ENCODE assay signal across 16 cellular contexts in the genomic region with DNA sequence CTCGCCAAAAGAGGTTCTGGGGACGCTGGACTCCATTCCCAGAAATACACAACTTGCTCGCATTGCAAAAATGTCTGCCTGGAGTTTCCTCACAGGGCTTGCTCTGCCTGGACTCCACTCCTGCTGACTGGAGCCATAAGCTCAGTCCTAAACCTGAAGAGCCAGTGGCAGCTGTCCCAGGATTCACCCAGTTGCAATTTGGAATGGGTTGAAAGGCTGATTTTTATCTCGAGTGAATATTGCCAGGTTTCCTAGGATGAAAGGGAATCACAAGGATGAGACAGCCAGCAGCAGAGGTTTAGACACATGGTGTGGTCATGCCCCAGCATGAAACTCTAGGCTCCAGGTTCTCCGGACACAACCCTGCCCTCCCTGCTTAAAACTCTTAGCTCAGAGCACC.
"Had no signal": no experiment of that assay in that cellular context is flagged by ENCODE, and none has a peak within 500 bp of the region (broad histone marks: within the 10 kb centered on the region; RNA-seq: fewer than 3 reads in every experiment).

No MANE protein-coding gene starts in this region.

- DNase-seq: activated CD4-positive, alpha-beta T cell treated with anti-CD3 and anti-CD28 coated beads, Interleukin-2, amount 50 U/mL, for 48 hours; activated CD8-positive, alpha-beta memory T cell treated with anti-CD3 and anti-CD28 coated beads, Interleukin-2, amount 10 ng/mL, durations not matched to agents 7 days and 5 days; activated naive CD4-positive, alpha-beta T cell treated with anti-CD3 and anti-CD28 coated beads, Interleukin-2, amount 10 ng/mL, durations not matched to agents 7 days and 5 days; activated T-cell treated with anti-CD3 and anti-CD28 coated beads, Interleukin-2, amount 50 U/mL, for 24 hours; dermis blood vessel endothelial cell; left lung; mucosa of descending colon; naive thymus-derived CD4-positive, alpha-beta T cell; retina; stimulated activated CD4-positive, alpha-beta T cell treated with anti-CD3 and anti-CD28 coated beads, Interleukin-4, amount 100 ng/mL, for 1 hour; stimulated activated naive B cell treated with anti-CD40 and anti-IgM and Interleukin-4, amounts not matched to agents 10 μg/mL and 1 μg/mL and 100 μg/mL, for 72 hours; SW 1271; tibial artery had no signal

- H3K9me3 ChIP-seq: left lung, mucosa of descending colon, tibial artery had no signal

- H3K4me3 Mint-ChIP-seq: activated CD8-positive, alpha-beta memory T cell treated with anti-CD3 and anti-CD28 coated beads, Interleukin-2, amount 10 ng/mL, durations not matched to agents 7 days and 5 days; activated naive CD4-positive, alpha-beta T cell treated with anti-CD3 and anti-CD28 coated beads, Interleukin-2, amount 10 ng/mL, durations not matched to agents 7 days and 5 days; activated T-cell treated with anti-CD3 and anti-CD28 coated beads, Interleukin-2, amount 50 U/mL, for 24 hours; naive thymus-derived CD4-positive, alpha-beta T cell; stimulated activated naive B cell treated with anti-CD40 and anti-IgM and Interleukin-4, amounts not matched to agents 10 μg/mL and 1 μg/mL and 100 μg/mL, for 72 hours; T-helper 2 cell treated with Interferon-gamma antibody and Interleukin-4, amounts not matched to agents 5 μg/mL and 100 μg/mL, for 36 hours had no signal

- H3K27me3 Mint-ChIP-seq: activated CD8-positive, alpha-beta memory T cell treated with anti-CD3 and anti-CD28 coated beads, Interleukin-2, amount 10 ng/mL, durations not matched to agents 7 days and 5 days had no signal

- H3K36me3 ChIP-seq: left lung, tibial artery had no signal

- H3K27ac ChIP-seq: epithelial cell of prostate, left lung, parathyroid adenoma, tibial artery had no signal

- H3K4me1 Mint-ChIP-seq: activated CD8-positive, alpha-beta memory T cell treated with anti-CD3 and anti-CD28 coated beads, Interleukin-2, amount 10 ng/mL, durations not matched to agents 7 days and 5 days; activated naive CD4-positive, alpha-beta T cell treated with anti-CD3 and anti-CD28 coated beads, Interleukin-2, amount 10 ng/mL, durations not matched to agents 7 days and 5 days; naive thymus-derived CD4-positive, alpha-beta T cell; stimulated activated naive B cell treated with anti-CD40 and anti-IgM and Interleukin-4, amounts not matched to agents 10 μg/mL and 1 μg/mL and 100 μg/mL, for 72 hours had no signal

- H3K9me3 Mint-ChIP-seq: activated naive CD4-positive, alpha-beta T cell treated with anti-CD3 and anti-CD28 coated beads, Interleukin-2, amount 10 ng/mL, durations not matched to agents 7 days and 5 days; activated T-cell treated with anti-CD3 and anti-CD28 coated beads, Interleukin-2, amount 50 U/mL, for 24 hours; naive thymus-derived CD4-positive, alpha-beta T cell; stimulated activated naive B cell treated with anti-CD40 and anti-IgM and Interleukin-4, amounts not matched to agents 10 μg/mL and 1 μg/mL and 100 μg/mL, for 72 hours; T-helper 2 cell treated with Interferon-gamma antibody and Interleukin-4, amounts not matched to agents 5 μg/mL and 100 μg/mL, for 36 hours had no signal

- H3K4me1 ChIP-seq: left lung, parathyroid adenoma had no signal

- ATAC-seq: activated CD8-positive, alpha-beta memory T cell treated with anti-CD3 and anti-CD28 coated beads, Interleukin-2, amount 10 ng/mL, durations not matched to agents 7 days and 5 days; left lung; naive thymus-derived CD4-positive, alpha-beta T cell; stimulated activated naive B cell treated with anti-CD40 and anti-IgM and Interleukin-4, amounts not matched to agents 10 μg/mL and 1 μg/mL and 100 μg/mL, for 72 hours had no signal

- H3K27ac Mint-ChIP-seq: activated CD8-positive, alpha-beta memory T cell treated with anti-CD3 and anti-CD28 coated beads, Interleukin-2, amount 10 ng/mL, durations not matched to agents 7 days and 5 days; activated naive CD4-positive, alpha-beta T cell treated with anti-CD3 and anti-CD28 coated beads, Interleukin-2, amount 10 ng/mL, durations not matched to agents 7 days and 5 days; activated T-cell treated with anti-CD3 and anti-CD28 coated beads, Interleukin-2, amount 50 U/mL, for 24 hours; naive thymus-derived CD4-positive, alpha-beta T cell; stimulated activated naive B cell treated with anti-CD40 and anti-IgM and Interleukin-4, amounts not matched to agents 10 μg/mL and 1 μg/mL and 100 μg/mL, for 72 hours; T-helper 2 cell treated with Interferon-gamma antibody and Interleukin-4, amounts not matched to agents 5 μg/mL and 100 μg/mL, for 36 hours had no signal

- H3K36me3 Mint-ChIP-seq: activated CD8-positive, alpha-beta memory T cell treated with anti-CD3 and anti-CD28 coated beads, Interleukin-2, amount 10 ng/mL, durations not matched to agents 7 days and 5 days; activated naive CD4-positive, alpha-beta T cell treated with anti-CD3 and anti-CD28 coated beads, Interleukin-2, amount 10 ng/mL, durations not matched to agents 7 days and 5 days; naive thymus-derived CD4-positive, alpha-beta T cell; stimulated activated naive B cell treated with anti-CD40 and anti-IgM and Interleukin-4, amounts not matched to agents 10 μg/mL and 1 μg/mL and 100 μg/mL, for 72 hours had no signal

- H3K4me3 ChIP-seq: left lung, mucosa of descending colon, tibial artery had no signal
